In the genomic region with DNA sequence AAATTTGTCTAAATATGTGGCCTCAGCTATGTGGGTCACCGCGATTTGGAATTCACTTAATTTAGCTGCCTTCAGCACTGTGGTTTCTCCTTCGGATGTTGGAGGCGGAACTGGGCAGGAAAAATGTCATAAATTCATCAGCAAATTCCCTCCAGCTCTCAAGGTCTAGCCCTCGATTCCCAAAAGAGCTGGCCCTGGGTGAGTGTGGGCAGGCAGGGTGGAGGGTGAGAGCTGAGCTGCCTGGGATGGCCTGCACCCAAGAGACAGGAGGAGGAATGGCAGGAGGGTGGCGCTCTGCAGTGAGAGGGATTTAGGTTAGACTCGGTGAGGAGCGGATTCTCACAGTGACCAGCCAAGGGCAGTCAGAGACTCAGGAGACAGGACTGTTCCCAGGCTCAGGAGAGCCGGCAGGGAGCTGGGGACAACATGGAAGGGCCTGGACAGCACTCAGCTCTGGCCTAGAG, we compare ENCODE assay signal across 9 cellular contexts. TPM values are rescaled to one million over a fixed set of nuclear protein-coding genes. Genes with fewer than 3 reads are reported as not detected.
DNase-seq lines count a peak whose midpoint lies in the region; ATAC-seq and TF ChIP-seq lines count a peak whose summit lies in the region.
"Had no signal": no experiment of that assay in that cellular context is flagged by ENCODE, and none has a peak within 500 bp of the region (broad histone marks: within the 10 kb centered on the region; RNA-seq: fewer than 3 reads in every experiment).

No MANE protein-coding gene starts in this region.

- TF ChIP-seq CTCF in fibroblast of mammary gland (conservative IDR thresholded peaks at IDR 0.05; ENCODE audit: control insufficient read depth, insufficient read depth, low read depth, low read length) (no peak), prostate gland (IDR thresholded peaks at IDR 0.05) (no peak)

- H3K27ac ChIP-seq in prostate gland, result no peak overlapping the region

- TF ChIP-seq POLR2A in prostate gland (IDR thresholded peaks at IDR 0.05), result no peak

- DNase-seq in Daoy (ENCODE audit: low read depth), result peak; percentile 68
- peak; percentile 65 for DNase-seq in adipocyte (ENCODE audit: low read depth)
- DNase-seq in fibroblast of mammary gland (ENCODE audit: low read depth), result peak; percentile 43
- DNase-seq in sciatic nerve (ENCODE audit: low spot score), result no peak
- DNase-seq in prostate gland (ENCODE audit: low spot score), result no peak
- DNase-seq in stimulated activated CD4-positive, alpha-beta T cell treated with anti-CD3 and anti-CD28 coated beads, Interleukin-1b, Interleukin-23, amount 100 ng/mL, for 48 hours, result no peak
- no peak for DNase-seq in SIG-M5 (lab: John Stamatoyannopoulos, UW)
- DNase-seq: activated B cell treated with CpG ODN at 0.5 μM for 24 hours had no signal

- WGBS in prostate gland, result 59% methylated on average over 9 of the region's 9 CpGs

- H3K9ac ChIP-seq in adipocyte (ENCODE audit: low read length), result no peak overlapping the region

- no peaks in the 10 kb centered on the region for H3K36me3 ChIP-seq in adipocyte (ENCODE audit: control insufficient read depth, insufficient read depth, low read length, severe bottlenecking)
- H3K36me3 ChIP-seq in prostate gland, result no peaks in the 10 kb centered on the region

- H3K27me3 ChIP-seq in adipocyte (replicated peaks; ENCODE audit: control insufficient read depth, insufficient read depth, low read length) (no peaks in the 10 kb centered on the region), prostate gland (replicated peaks; ENCODE audit: insufficient read depth) (no peaks in the 10 kb centered on the region)

- no peaks in the 10 kb centered on the region for H3K9me3 ChIP-seq in adipocyte (ENCODE audit: control insufficient read depth, low read length)
- H3K9me3 ChIP-seq in prostate gland, result no peaks in the 10 kb centered on the region

- H3K4me1 ChIP-seq in adipocyte (ENCODE audit: control insufficient read depth, insufficient read depth, low read length) (peaks cover 14% of the 10 kb centered on the region), prostate gland (replicated peaks) (peaks cover 7% of the 10 kb centered on the region)

- ATAC-seq in sciatic nerve (peak; percentile 33), GM21825 (IDR thresholded peaks at IDR 0.05; ENCODE audit: unreplicated experiment) (no peak)

- intact Hi-C loops in sciatic nerve (cut with DNase I), result no loop called here
- intact Hi-C loops in prostate gland (cut with DNase I), result no loop called here

- H3K4me3 ChIP-seq in adipocyte (ENCODE audit: low read length) (no peak overlapping the region), fibroblast of mammary gland (ENCODE audit: control insufficient read depth, low read depth, low read length) (no peak overlapping the region), prostate gland (no peak overlapping the region)

RNA-seq across cellular contexts. Expression of a gene that starts 57.1 kb away (rescaled TPM):
- total RNA-seq in Daoy (2014; rRNA removed; shearing (Covaris generic)), result 19.1 and 21.3 TPM in 2 replicates
- total RNA-seq in sciatic nerve, result 58.0 TPM
- 10 to 100 TPM; 46.0 to 50.0 TPM for total RNA-seq in prostate gland

Comparison
In these comparisons a context has a peak if more than half of its experiments do, and no peak if none do; other contexts are left out.
1. DNase-seq: peak in Daoy (single experiment), adipocyte (single experiment) and fibroblast of mammary gland (single experiment); none in sciatic nerve (single experiment), prostate gland (single experiment), stimulated activated CD4-positive, alpha-beta T cell treated with anti-CD3 and anti-CD28 coated beads, Interleukin-1b, Interleukin-23, amount 100 ng/mL, for 48 hours (single experiment) and SIG-M5 (single experiment).